In the genomic region with DNA sequence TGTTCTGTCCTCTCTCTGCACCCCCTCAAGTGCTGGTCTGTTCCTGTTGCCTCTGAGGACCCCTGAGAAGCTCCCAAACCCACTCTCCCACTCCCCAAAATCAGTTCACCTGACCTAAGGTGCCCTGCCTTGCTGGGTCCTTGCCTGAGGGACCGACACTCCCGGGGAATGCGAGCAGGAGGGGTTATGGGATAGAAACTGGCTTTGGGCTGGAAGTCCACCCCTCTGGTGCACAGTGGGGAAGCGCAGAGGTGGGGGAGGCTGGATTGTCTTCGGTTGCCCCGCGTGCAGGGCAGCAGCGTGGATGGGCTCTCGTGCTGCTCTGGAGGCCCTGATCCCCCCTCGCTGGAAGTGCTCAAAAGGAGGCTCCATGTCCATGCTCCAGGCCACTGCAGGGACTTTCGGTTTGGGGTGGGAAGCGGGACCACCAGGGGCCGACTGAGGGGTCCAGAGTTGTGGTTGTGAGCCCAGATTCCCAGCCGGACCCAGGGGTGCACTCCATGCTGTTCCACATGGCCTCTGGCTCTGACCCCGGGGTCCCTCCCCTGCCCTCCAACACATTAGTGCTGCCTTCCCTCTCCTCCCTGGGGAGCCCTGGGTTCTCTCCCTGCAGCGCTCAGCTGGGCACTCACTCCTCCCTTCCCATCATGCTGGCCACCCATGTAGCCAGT, we compare ENCODE assay signal across 14 cellular contexts.
"Had no signal": no experiment of that assay in that cellular context is flagged by ENCODE, and none has a peak within 500 bp of the region (broad histone marks: within the 10 kb centered on the region; RNA-seq: fewer than 3 reads in every experiment).

No MANE protein-coding gene starts in this region.

- DNase-seq: activated CD4-positive, alpha-beta T cell treated with anti-CD3 and anti-CD28 coated beads for 1 hour; activated CD4-positive, alpha-beta T cell treated with anti-CD3 and anti-CD28 coated beads, Interleukin-2, amount 50 U/mL, for 48 hours; activated CD8-positive, alpha-beta memory T cell treated with anti-CD3 and anti-CD28 coated beads, Interleukin-2, amount 10 ng/mL, durations not matched to agents 7 days and 5 days; activated T-cell treated with anti-CD3 and anti-CD28 coated beads, Interleukin-2, amount 50 U/mL, for 1 hour; left ventricle myocardium inferior; stimulated activated CD4-positive, alpha-beta T cell treated with anti-CD3 and anti-CD28 coated beads, Interleukin-2, amount 100 ng/mL, for 48 hours; T1000; transverse colon had no signal

- H3K4me1 ChIP-seq: adrenal gland had no signal

- H3K36me3 ChIP-seq: adrenal gland, cardiac muscle cell, esophagus muscularis mucosa, left ventricle myocardium inferior, transverse colon had no signal

- H3K27ac ChIP-seq: cardiac muscle cell, hepatocyte, left ventricle myocardium inferior, SK-N-MC had no signal

- H3K27me3 ChIP-seq: adrenal gland, esophagus muscularis mucosa, hepatocyte had no signal

- H3K9me3 ChIP-seq: adrenal gland, esophagus muscularis mucosa, left ventricle myocardium inferior, transverse colon had no signal

- ATAC-seq: activated CD8-positive, alpha-beta memory T cell treated with anti-CD3 and anti-CD28 coated beads, Interleukin-2, amount 10 ng/mL, durations not matched to agents 7 days and 5 days; T-cell had no signal

- H3K4me3 ChIP-seq: adrenal gland, cardiac muscle cell, esophagus muscularis mucosa, hepatocyte, left ventricle myocardium inferior, SK-N-MC, transverse colon had no signal
